Comparison of ENCODE assay signal across 1 cellular context in the genomic region with DNA sequence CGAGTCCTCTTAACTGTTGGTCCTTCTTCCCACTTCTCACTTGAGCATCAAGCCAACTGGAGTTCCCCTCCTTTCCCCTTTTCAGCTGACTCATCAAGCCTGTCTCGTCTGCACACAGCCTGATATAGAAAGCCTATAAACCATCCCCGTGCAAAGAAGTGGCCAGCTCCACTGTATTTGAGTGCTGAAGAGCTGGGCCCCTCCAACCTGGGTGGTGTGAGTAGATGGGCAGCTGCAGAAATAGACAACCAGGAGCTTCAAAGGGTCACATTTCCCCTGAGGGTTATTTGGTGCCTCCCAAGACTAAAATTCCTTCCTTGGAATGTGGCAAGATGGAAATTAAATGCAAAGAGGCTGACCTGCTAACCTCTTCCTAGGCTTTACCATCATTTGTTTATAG.
TF ChIP-seq lines count a peak whose summit lies in the region.

No MANE protein-coding gene starts in this region.

TF ChIP-seq in GM23338, 12 proteins besides CTCF, POLR2A, EP300 and RAD21 (continued from another document):
- TF ChIP-seq, protein P1, sequence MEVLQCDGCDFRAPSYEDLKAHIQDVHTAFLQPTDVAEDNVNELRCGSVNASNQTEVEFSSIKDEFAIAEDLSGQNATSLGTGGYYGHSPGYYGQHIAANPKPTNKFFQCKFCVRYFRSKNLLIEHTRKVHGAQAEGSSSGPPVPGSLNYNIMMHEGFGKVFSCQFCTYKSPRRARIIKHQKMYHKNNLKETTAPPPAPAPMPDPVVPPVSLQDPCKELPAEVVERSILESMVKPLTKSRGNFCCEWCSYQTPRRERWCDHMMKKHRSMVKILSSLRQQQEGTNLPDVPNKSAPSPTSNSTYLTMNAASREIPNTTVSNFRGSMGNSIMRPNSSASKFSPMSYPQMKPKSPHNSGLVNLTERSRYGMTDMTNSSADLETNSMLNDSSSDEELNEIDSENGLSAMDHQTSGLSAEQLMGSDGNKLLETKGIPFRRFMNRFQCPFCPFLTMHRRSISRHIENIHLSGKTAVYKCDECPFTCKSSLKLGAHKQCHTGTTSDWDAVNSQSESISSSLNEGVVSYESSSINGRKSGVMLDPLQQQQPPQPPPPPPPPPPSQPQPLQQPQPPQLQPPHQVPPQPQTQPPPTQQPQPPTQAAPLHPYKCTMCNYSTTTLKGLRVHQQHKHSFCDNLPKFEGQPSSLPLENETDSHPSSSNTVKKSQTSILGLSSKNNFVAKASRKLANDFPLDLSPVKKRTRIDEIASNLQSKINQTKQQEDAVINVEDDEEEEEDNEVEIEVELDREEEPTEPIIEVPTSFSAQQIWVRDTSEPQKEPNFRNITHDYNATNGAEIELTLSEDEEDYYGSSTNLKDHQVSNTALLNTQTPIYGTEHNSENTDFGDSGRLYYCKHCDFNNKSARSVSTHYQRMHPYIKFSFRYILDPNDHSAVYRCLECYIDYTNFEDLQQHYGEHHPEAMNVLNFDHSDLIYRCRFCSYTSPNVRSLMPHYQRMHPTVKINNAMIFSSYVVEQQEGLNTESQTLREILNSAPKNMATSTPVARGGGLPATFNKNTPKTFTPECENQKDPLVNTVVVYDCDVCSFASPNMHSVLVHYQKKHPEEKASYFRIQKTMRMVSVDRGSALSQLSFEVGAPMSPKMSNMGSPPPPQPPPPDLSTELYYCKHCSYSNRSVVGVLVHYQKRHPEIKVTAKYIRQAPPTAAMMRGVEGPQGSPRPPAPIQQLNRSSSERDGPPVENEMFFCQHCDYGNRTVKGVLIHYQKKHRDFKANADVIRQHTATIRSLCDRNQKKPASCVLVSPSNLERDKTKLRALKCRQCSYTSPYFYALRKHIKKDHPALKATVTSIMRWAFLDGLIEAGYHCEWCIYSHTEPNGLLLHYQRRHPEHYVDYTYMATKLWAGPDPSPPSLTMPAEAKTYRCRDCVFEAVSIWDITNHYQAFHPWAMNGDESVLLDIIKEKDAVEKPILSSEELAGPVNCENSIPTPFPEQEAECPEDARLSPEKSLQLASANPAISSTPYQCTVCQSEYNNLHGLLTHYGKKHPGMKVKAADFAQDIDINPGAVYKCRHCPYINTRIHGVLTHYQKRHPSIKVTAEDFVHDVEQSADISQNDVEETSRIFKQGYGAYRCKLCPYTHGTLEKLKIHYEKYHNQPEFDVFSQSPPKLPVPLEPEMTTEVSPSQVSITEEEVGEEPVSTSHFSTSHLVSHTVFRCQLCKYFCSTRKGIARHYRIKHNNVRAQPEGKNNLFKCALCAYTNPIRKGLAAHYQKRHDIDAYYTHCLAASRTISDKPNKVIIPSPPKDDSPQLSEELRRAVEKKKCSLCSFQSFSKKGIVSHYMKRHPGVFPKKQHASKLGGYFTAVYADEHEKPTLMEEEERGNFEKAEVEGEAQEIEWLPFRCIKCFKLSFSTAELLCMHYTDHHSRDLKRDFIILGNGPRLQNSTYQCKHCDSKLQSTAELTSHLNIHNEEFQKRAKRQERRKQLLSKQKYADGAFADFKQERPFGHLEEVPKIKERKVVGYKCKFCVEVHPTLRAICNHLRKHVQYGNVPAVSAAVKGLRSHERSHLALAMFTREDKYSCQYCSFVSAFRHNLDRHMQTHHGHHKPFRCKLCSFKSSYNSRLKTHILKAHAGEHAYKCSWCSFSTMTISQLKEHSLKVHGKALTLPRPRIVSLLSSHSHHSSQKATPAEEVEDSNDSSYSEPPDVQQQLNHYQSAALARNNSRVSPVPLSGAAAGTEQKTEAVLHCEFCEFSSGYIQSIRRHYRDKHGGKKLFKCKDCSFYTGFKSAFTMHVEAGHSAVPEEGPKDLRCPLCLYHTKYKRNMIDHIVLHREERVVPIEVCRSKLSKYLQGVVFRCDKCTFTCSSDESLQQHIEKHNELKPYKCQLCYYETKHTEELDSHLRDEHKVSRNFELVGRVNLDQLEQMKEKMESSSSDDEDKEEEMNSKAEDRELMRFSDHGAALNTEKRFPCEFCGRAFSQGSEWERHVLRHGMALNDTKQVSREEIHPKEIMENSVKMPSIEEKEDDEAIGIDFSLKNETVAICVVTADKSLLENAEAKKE (CRISPR knock-in tag; IDR thresholded peaks at IDR 0.05): peak; percentile 39; the same call in 1 of the 2 replicates
- no peak for TF ChIP-seq ZNF114 (CRISPR knock-in tag; IDR thresholded peaks at IDR 0.05)
- TF ChIP-seq, protein P2, sequence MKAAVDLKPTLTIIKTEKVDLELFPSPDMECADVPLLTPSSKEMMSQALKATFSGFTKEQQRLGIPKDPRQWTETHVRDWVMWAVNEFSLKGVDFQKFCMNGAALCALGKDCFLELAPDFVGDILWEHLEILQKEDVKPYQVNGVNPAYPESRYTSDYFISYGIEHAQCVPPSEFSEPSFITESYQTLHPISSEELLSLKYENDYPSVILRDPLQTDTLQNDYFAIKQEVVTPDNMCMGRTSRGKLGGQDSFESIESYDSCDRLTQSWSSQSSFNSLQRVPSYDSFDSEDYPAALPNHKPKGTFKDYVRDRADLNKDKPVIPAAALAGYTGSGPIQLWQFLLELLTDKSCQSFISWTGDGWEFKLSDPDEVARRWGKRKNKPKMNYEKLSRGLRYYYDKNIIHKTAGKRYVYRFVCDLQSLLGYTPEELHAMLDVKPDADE (IDR thresholded peaks at IDR 0.05): no peak
